In genomic region chr1:45521413-45522323, GRCh38 we compare ENCODE assay signal across 8 cellular contexts. TPM values are rescaled to one million over a fixed set of nuclear protein-coding genes. Genes with fewer than 3 reads are reported as not detected.
DNase-seq lines count a peak whose midpoint lies in the region; ATAC-seq, FAIRE-seq and TF ChIP-seq lines count a peak whose summit lies in the region.

Gene PRDX1, minus strand, starts transcription at chr1:45521884. Its CDS starts 2,841 bp downstream, at chr1:45519043.

- TF ChIP-seq CTCF in A673 (conservative IDR thresholded peaks at IDR 0.05; ENCODE audit: low read depth, low read length) (no peak), WI38 (IDR thresholded peaks at IDR 0.05; ENCODE audit: low read depth, low read length) (no peak), bronchial epithelial cell (IDR thresholded peaks at IDR 0.05; ENCODE audit: insufficient read depth, low read length, severe bottlenecking) (no peak)

- CTCF ChIA-PET in A673 (lab: Charles Lee) = interaction anchor here (1.1 kb wide), 1 partner anchor 218 kb away, joined by 4 read pairs; no protein-coding TSS in a partner anchor

- H3K36me3 ChIP-seq in A673 (ENCODE audit: insufficient read depth, low read length, poor library complexity, severe bottlenecking) = peaks cover 25% of the 10 kb centered on the region
- H3K36me3 ChIP-seq in bronchial epithelial cell (ENCODE audit: control insufficient read depth, insufficient read depth, low read length) = peaks cover 10% of the 10 kb centered on the region

- H3K27ac ChIP-seq in A673 (ENCODE audit: low read depth, low read length, poor library complexity, severe bottlenecking) = peak within 1 kb of the TSS; percentile 91

- no peaks in the 10 kb centered on the region for H3K9me3 ChIP-seq in A673 (ENCODE audit: low read depth, low read length, poor library complexity, severe bottlenecking)

- H3K4me3 ChIP-seq in A673 (ENCODE audit: low read depth, low read length, poor library complexity, severe bottlenecking) (peak within 1 kb of the TSS; percentile 91), WI38 (ENCODE audit: low read depth, low read length) (peak within 1 kb of the TSS; percentile 97), bronchial epithelial cell (ENCODE audit: low read depth, low read length) (peak within 1 kb of the TSS; percentile 96)

- POLR2A ChIA-PET in A673 (lab: Charles Lee; ENCODE audit: low non-redundant PET) = interaction anchor here (0.6 to 2.0 kb wide), 13 partner anchors 9 to 735 kb away, joined by 3 to 18 read pairs (median 5); partner anchors contain the start of genes AKR1A1, CCDC163, GPBP1L1 and MMACHC

- H3K27me3 ChIP-seq in A673 (replicated peaks; ENCODE audit: insufficient read depth, low read depth, low read length, poor library complexity) (no peaks in the 10 kb centered on the region), bronchial epithelial cell (ENCODE audit: control insufficient read depth, insufficient read depth, low read length) (no peaks in the 10 kb centered on the region)

- ATAC-seq in GM18868 (IDR thresholded peaks at IDR 0.05; ENCODE audit: unreplicated experiment) = peak; percentile 76
- ATAC-seq in HG03108 (IDR thresholded peaks at IDR 0.05; ENCODE audit: unreplicated experiment) = peak; percentile 83

- FAIRE-seq in bronchial epithelial cell (lab: Jason Lieb, UNC) = no peak

- peak; percentile 98 for DNase-seq in A673 (ENCODE audit: low spot score)
- DNase-seq in NCI-H2196 (lab: John Stamatoyannopoulos, UW; ENCODE audit: unreplicated experiment) = peak; percentile 95
- peak; percentile 85 for DNase-seq in bronchial epithelial cell (ENCODE audit: low read depth)
- DNase-seq in iPS-NIHi7 (ENCODE audit: extremely low spot score) = peak; percentile 96
- DNase-seq in smooth muscle cell of the brain vasculature (ENCODE audit: low read depth, low spot score) = peak; percentile 89

- H3K4me1 ChIP-seq in A673 (ENCODE audit: insufficient read depth, low read length, poor library complexity, severe bottlenecking) = peaks cover 26% of the 10 kb centered on the region

- BruUV-seq in A673 (replicated peaks; lab: Mats Ljungman, UMichigan) = TSS peak; percentile 68

- intact Hi-C loops in A673 (cut with micrococcal nuclease; ENCODE audit: unreplicated experiment) = loop anchor here (2.0 kb wide), 1 partner anchor 29 kb away; the partner anchor contains the start of gene AKR1A1

RNA-seq across cellular contexts. Expression of gene PRDX1, which starts in this region (rescaled TPM):
- 947 and 1,108 TPM in 2 replicates for total RNA-seq in A673 (2021)
- 403 and 721 TPM in 2 replicates for total RNA-seq in bronchial epithelial cell

Comparison
In these comparisons a context has a peak if more than half of its experiments do, and no peak if none do; other contexts are left out.
1. Peak in every context shown above with its lines: DNase-seq, ATAC-seq, H3K4me3 ChIP-seq and H3K27ac ChIP-seq.